19 cellular contexts compared by ENCODE assay signal in genomic region chr1:93594603-93594880, GRCh38.
DNase-seq lines count a peak whose midpoint lies in the region; ATAC-seq and TF ChIP-seq lines count a peak whose summit lies in the region.
"Had no signal": no experiment of that assay in that cellular context is flagged by ENCODE, and none has a peak within 500 bp of the region (broad histone marks: within the 10 kb centered on the region; RNA-seq: fewer than 3 reads in every experiment).

No MANE protein-coding gene starts in this region.

- no peak overlapping the region for H2BK120ac ChIP-seq in mesenchymal stem cell (ENCODE audit: low read depth, low read length)

- no peak overlapping the region for H4K8ac ChIP-seq in mesenchymal stem cell (ENCODE audit: low read length)

- ATAC-seq in GM19351 (IDR thresholded peaks at IDR 0.05; ENCODE audit: unreplicated experiment): no peak
- no peak for ATAC-seq in stimulated activated naive B cell treated with anti-CD40 and anti-IgM and Interleukin-4, amounts not matched to agents 10 μg/mL and 1 μg/mL and 100 μg/mL, for 72 hours (replicated peaks)
- ATAC-seq: stimulated activated naive CD8-positive, alpha-beta T cell treated with anti-CD3 and anti-CD28 coated beads, Interleukin-15, Interleukin-2, amounts not matched to agents 100 U/mL and 50 U/mL, for 24 hours had no signal

- peaks cover 70% of the 10 kb centered on the region for H3K4me1 Mint-ChIP-seq in dendritic cell treated with granulocyte-macrophage colony-stimulating factor and Interleukin-4, amounts not matched to agents 40 ng/mL and 50 ng/mL, for 4 days (ENCODE audit: low read depth)
- H3K4me1 Mint-ChIP-seq in type B pancreatic cell (ENCODE audit: unreplicated experiment): peaks cover 71% of the 10 kb centered on the region
- peaks cover 30 to 64% of the 10 kb centered on the region in 2 donors for H3K4me1 Mint-ChIP-seq in stimulated activated naive B cell treated with anti-CD40 and anti-IgM and Interleukin-4, amounts not matched to agents 10 μg/mL and 1 μg/mL and 100 μg/mL, for 72 hours

- peak overlapping the region in 1 of 2 experiments; percentile 17 for H3K4ac ChIP-seq in mesenchymal stem cell (ENCODE audit: low read depth in 1 of 2, low read length in 2 of 2)

- no peak overlapping the region for H3K4me3 ChIP-seq in mesenchymal stem cell (ENCODE audit: insufficient read depth in 1 of 2, low read depth in 1 of 2, low read length in 2 of 2)
- H3K4me3 ChIP-seq: HAP-1, upper lobe of left lung had no signal

- peak overlapping the region; percentile 11 to 64 for H3K18ac ChIP-seq in mesenchymal stem cell (ENCODE audit: low read depth in 1 of 2, low read length in 2 of 2)

- H3K36me3 ChIP-seq in mesenchymal stem cell (ENCODE audit: control insufficient read depth in 1 of 2, insufficient read depth in 2 of 2, low read depth in 1 of 2, low read length in 2 of 2): peaks cover 14 to 31% of the 10 kb centered on the region in 2 experiments
- H3K36me3 ChIP-seq: HAP-1, Peyer's patch had no signal

- peak overlapping the region; percentile 38 for H3K27ac Mint-ChIP-seq in dendritic cell treated with granulocyte-macrophage colony-stimulating factor and Interleukin-4, amounts not matched to agents 40 ng/mL and 50 ng/mL, for 4 days
- H3K27ac Mint-ChIP-seq in type B pancreatic cell: peak overlapping the region; percentile 94
- no peak overlapping the region for H3K27ac Mint-ChIP-seq in stimulated activated naive B cell treated with anti-CD40 and anti-IgM and Interleukin-4, amounts not matched to agents 10 μg/mL and 1 μg/mL and 100 μg/mL, for 72 hours
- H3K27ac Mint-ChIP-seq: B cell had no signal

- peak overlapping the region in 1 of 2 experiments; percentile 90 for H2BK12ac ChIP-seq in mesenchymal stem cell (ENCODE audit: low read length in 2 of 2)

- H3K9ac ChIP-seq in mesenchymal stem cell (ENCODE audit: low read length): peak overlapping the region; percentile 79
- H3K9ac ChIP-seq: SK-N-SH had no signal

- H4K91ac ChIP-seq in mesenchymal stem cell (ENCODE audit: low read length): no peak overlapping the region

- no peak for TF ChIP-seq CTCF in type B pancreatic cell (conservative IDR thresholded peaks at IDR 0.05)

- intact Hi-C loops in dendritic cell treated with granulocyte-macrophage colony-stimulating factor and Interleukin-4, amounts not matched to agents 40 ng/mL and 50 ng/mL, for 4 days (cut with micrococcal nuclease): no loop called here

- H3K9me3 ChIP-seq in mesenchymal stem cell (ENCODE audit: control insufficient read depth, low read length): no peaks in the 10 kb centered on the region
- H3K9me3 ChIP-seq: HAP-1, Peyer's patch, SK-N-SH, upper lobe of left lung had no signal

- no peak overlapping the region for H2AFZ ChIP-seq in mesenchymal stem cell (ENCODE audit: low read depth, low read length)

- no peaks in the 10 kb centered on the region for H3K9me3 Mint-ChIP-seq in dendritic cell treated with granulocyte-macrophage colony-stimulating factor and Interleukin-4, amounts not matched to agents 40 ng/mL and 50 ng/mL, for 4 days
- H3K9me3 Mint-ChIP-seq in type B pancreatic cell: no peaks in the 10 kb centered on the region
- peaks cover 0 to 2% of the 10 kb centered on the region in 2 donors for H3K9me3 Mint-ChIP-seq in stimulated activated naive B cell treated with anti-CD40 and anti-IgM and Interleukin-4, amounts not matched to agents 10 μg/mL and 1 μg/mL and 100 μg/mL, for 72 hours

- H3K4me3 Mint-ChIP-seq in dendritic cell treated with granulocyte-macrophage colony-stimulating factor and Interleukin-4, amounts not matched to agents 40 ng/mL and 50 ng/mL, for 4 days: no peak overlapping the region
- H3K4me3 Mint-ChIP-seq in type B pancreatic cell: peak overlapping the region; percentile 80
- H3K4me3 Mint-ChIP-seq in stimulated activated naive B cell treated with anti-CD40 and anti-IgM and Interleukin-4, amounts not matched to agents 10 μg/mL and 1 μg/mL and 100 μg/mL, for 72 hours: no peak overlapping the region
- H3K4me3 Mint-ChIP-seq: B cell had no signal

- DNase-seq in NCI-H82 (lab: John Stamatoyannopoulos, UW) (peak; percentile 20), NCI-H82 treated with DMSO at 0.1 percent for 48 hours (lab: John Stamatoyannopoulos, UW; ENCODE audit: unreplicated experiment) (no peak), mesenchymal stem cell (no peak), type B pancreatic cell (ENCODE audit: extremely low spot score, unreplicated experiment) (no peak), DMS53 (lab: John Stamatoyannopoulos, UW) (no peak)
- no peak for DNase-seq in stimulated activated naive B cell treated with anti-CD40 and anti-IgM and Interleukin-4, amounts not matched to agents 10 μg/mL and 1 μg/mL and 100 μg/mL, for 72 hours
- DNase-seq: activated naive CD4-positive, alpha-beta T cell treated with anti-CD3 and anti-CD28 coated beads, Interleukin-2, amount 50 U/mL, for 16 hours; activated T-cell treated with anti-CD3 and anti-CD28 coated beads, Interleukin-2, amount 50 U/mL, for 48 hours; NCI-H146; NCI-H748 treated with DMSO at 0.1 percent for 48 hours; SK-N-SH; stimulated activated naive CD8-positive, alpha-beta T cell treated with anti-CD3 and anti-CD28 coated beads, Interleukin-15, Interleukin-2, amounts not matched to agents 100 U/mL and 50 U/mL, for 24 hours; upper lobe of left lung had no signal

- H3K36me3 Mint-ChIP-seq in dendritic cell treated with granulocyte-macrophage colony-stimulating factor and Interleukin-4, amounts not matched to agents 40 ng/mL and 50 ng/mL, for 4 days (ENCODE audit: low read depth): peaks cover 52% of the 10 kb centered on the region
- peaks cover 13% of the 10 kb centered on the region for H3K36me3 Mint-ChIP-seq in type B pancreatic cell
- peaks cover 50 to 75% of the 10 kb centered on the region in 2 donors for H3K36me3 Mint-ChIP-seq in stimulated activated naive B cell treated with anti-CD40 and anti-IgM and Interleukin-4, amounts not matched to agents 10 μg/mL and 1 μg/mL and 100 μg/mL, for 72 hours

- no peak overlapping the region for H2BK5ac ChIP-seq in mesenchymal stem cell (ENCODE audit: low read depth, low read length, poor library complexity, severe bottlenecking)

- no peaks in the 10 kb centered on the region for H3K27me3 Mint-ChIP-seq in dendritic cell treated with granulocyte-macrophage colony-stimulating factor and Interleukin-4, amounts not matched to agents 40 ng/mL and 50 ng/mL, for 4 days
- no peaks in the 10 kb centered on the region for H3K27me3 Mint-ChIP-seq in type B pancreatic cell
- H3K27me3 Mint-ChIP-seq in stimulated activated naive B cell treated with anti-CD40 and anti-IgM and Interleukin-4, amounts not matched to agents 10 μg/mL and 1 μg/mL and 100 μg/mL, for 72 hours: no peaks in the 10 kb centered on the region
- H3K27me3 Mint-ChIP-seq: B cell had no signal

- H3K27ac ChIP-seq in mesenchymal stem cell (ENCODE audit: low read length, poor library complexity, severe bottlenecking): no peak overlapping the region
- H3K27ac ChIP-seq: 22Rv1, Peyer's patch, upper lobe of left lung had no signal

- H3K27me3 ChIP-seq in mesenchymal stem cell (ENCODE audit: control insufficient read depth in 1 of 2, insufficient read depth in 1 of 2, low read length in 2 of 2): no peaks in the 10 kb centered on the region
- H3K27me3 ChIP-seq: Peyer's patch, upper lobe of left lung had no signal

- H3K79me1 ChIP-seq in mesenchymal stem cell (replicated peaks; ENCODE audit: low read length, poor library complexity, severe bottlenecking): peaks cover 27% of the 10 kb centered on the region

- WGBS in mesenchymal stem cell: 50% methylated on average over 1 of the region's 1 CpG

- no peak overlapping the region for H3K4me2 ChIP-seq in mesenchymal stem cell (ENCODE audit: low read length, poor library complexity, severe bottlenecking)
- H3K4me2 ChIP-seq: SK-N-SH had no signal

- H3K14ac ChIP-seq in mesenchymal stem cell (ENCODE audit: low read length in 2 of 2): no peak overlapping the region

- H2BK15ac ChIP-seq in mesenchymal stem cell (ENCODE audit: low read depth, poor library complexity, severe bottlenecking): no peak overlapping the region

- peak overlapping the region in 1 of 2 experiments; percentile 34 for H3K23ac ChIP-seq in mesenchymal stem cell (ENCODE audit: low read length in 2 of 2)

- no peak overlapping the region for H2AK5ac ChIP-seq in mesenchymal stem cell (ENCODE audit: low read length, severe bottlenecking)

- H3K4me1 ChIP-seq in mesenchymal stem cell (ENCODE audit: control insufficient read depth, insufficient read depth, low read depth, low read length): peaks cover 24% of the 10 kb centered on the region
- H3K4me1 ChIP-seq: HAP-1 had no signal
